Comparison of ENCODE assay signal across 22 cellular contexts in genomic region chr6:17299222-17299621, GRCh38. TPM values are rescaled to one million over a fixed set of nuclear protein-coding genes. Genes with fewer than 3 reads are reported as not detected.
DNase-seq lines count a peak whose midpoint lies in the region; ATAC-seq, FAIRE-seq and TF ChIP-seq lines count a peak whose summit lies in the region.
"Had no signal": no experiment of that assay in that cellular context is flagged by ENCODE, and none has a peak within 500 bp of the region (broad histone marks: within the 10 kb centered on the region; RNA-seq: fewer than 3 reads in every experiment).

No MANE protein-coding gene starts in this region.

- TF ChIP-seq CTCF in right atrium auricular region (IDR thresholded peaks at IDR 0.05): no peak
- no peak for TF ChIP-seq CTCF in chondrocyte (IDR thresholded peaks at IDR 0.05)
- no peak for TF ChIP-seq CTCF in gastrocnemius medialis (IDR thresholded peaks at IDR 0.05 in 4 of 5, conservative IDR thresholded peaks at IDR 0.05 in 1 of 5)

- no peak for FAIRE-seq in H54 (lab: Jason Lieb, UNC)
- FAIRE-seq: GM12878, GM19239, H1 had no signal

- H3K36me3 ChIP-seq in right atrium auricular region (no peaks in the 10 kb centered on the region), gastrocnemius medialis (no peaks in the 10 kb centered on the region)
- H3K36me3 ChIP-seq: BLaER1 had no signal

- no peak for TF ChIP-seq POLR2A in gastrocnemius medialis (IDR thresholded peaks at IDR 0.05)
- no peak for TF ChIP-seq POLR2A in H54 (IDR thresholded peaks at IDR 0.05; ENCODE audit: low read depth, low read length)

- intact Hi-C loops in Right ventricle myocardium inferior (cut with DNase I) (no loop called here), gastrocnemius medialis (cut with DNase I; ENCODE audit: low total_unique reads) (no loop called here)

- H3K9me3 Mint-ChIP-seq in chondrocyte (ENCODE audit: low read depth): no peaks in the 10 kb centered on the region

- H3K9me3 ChIP-seq in right atrium auricular region (no peaks in the 10 kb centered on the region), gastrocnemius medialis (no peaks in the 10 kb centered on the region)
- H3K9me3 ChIP-seq: BLaER1, Caco-2 had no signal

- H3K4me3 Mint-ChIP-seq in chondrocyte (ENCODE audit: unreplicated experiment): no peak overlapping the region
- H3K4me3 Mint-ChIP-seq: B cell; CD4-positive, CD25-positive, alpha-beta regulatory T cell; CD8-positive, alpha-beta T cell; H9 had no signal

- H3K4me3 ChIP-seq in right atrium auricular region (no peak overlapping the region), gastrocnemius medialis (no peak overlapping the region)
- H3K4me3 ChIP-seq: BLaER1, GM12878, GM23248 had no signal

- peak overlapping the region; percentile 74 for H3K27ac Mint-ChIP-seq in chondrocyte (ENCODE audit: unreplicated experiment)
- H3K27ac Mint-ChIP-seq: B cell; CD4-positive, CD25-positive, alpha-beta regulatory T cell; CD8-positive, alpha-beta T cell; H9 had no signal

- H3K27me3 ChIP-seq in right atrium auricular region: no peaks in the 10 kb centered on the region
- no peaks in the 10 kb centered on the region for H3K27me3 ChIP-seq in gastrocnemius medialis
- H3K27me3 ChIP-seq: BLaER1 had no signal

- DNase-seq in right atrium auricular region (ENCODE audit: low spot score) (no peak), Right ventricle myocardium inferior (ENCODE audit: missing footprints) (no peak), chondrocyte (ENCODE audit: low spot score) (no peak), gastrocnemius medialis (no peak), H54 (ENCODE audit: insufficient read length, low spot score) (no peak), DMS53 treated with DMSO at 0.1 percent for 48 hours (lab: John Stamatoyannopoulos, UW; ENCODE audit: unreplicated experiment) (no peak)
- DNase-seq: Caco-2; CD4-positive, CD25-positive, alpha-beta regulatory T cell; CD8-positive, alpha-beta T cell; DMS153; DMS79; EL; GDM1; GM23248; H9 had no signal

- peak overlapping the region; percentile 57 to 77 for H3K27ac ChIP-seq in right atrium auricular region
- peak overlapping the region; percentile 93 to 100 (median 96) for H3K27ac ChIP-seq in gastrocnemius medialis
- H3K27ac ChIP-seq: BLaER1, C4-2B, GM23248 had no signal

- in situ Hi-C loops in gastrocnemius medialis (cut with MboI; ENCODE audit: low sequenced_read_pairs in 4 of 4): loop anchor here in 1 of 4 donors (25.0 kb wide), 1 partner anchor 188 kb away; no protein-coding TSS in a partner anchor

- H3K36me3 Mint-ChIP-seq in chondrocyte (ENCODE audit: low read depth): peaks cover 2% of the 10 kb centered on the region
- H3K36me3 Mint-ChIP-seq: CD4-positive, CD25-positive, alpha-beta regulatory T cell; CD8-positive, alpha-beta T cell had no signal

- ATAC-seq in Right ventricle myocardium inferior: no peak
- ATAC-seq in gastrocnemius medialis: no peak
- ATAC-seq: CD8-positive, alpha-beta T cell; GM12878; HCT116 had no signal

- no peaks in the 10 kb centered on the region for H3K27me3 Mint-ChIP-seq in chondrocyte (ENCODE audit: low read depth)
- H3K27me3 Mint-ChIP-seq: CD4-positive, CD25-positive, alpha-beta regulatory T cell had no signal

- H3K4me1 Mint-ChIP-seq in chondrocyte (ENCODE audit: low read depth): peaks cover 23% of the 10 kb centered on the region
- H3K4me1 Mint-ChIP-seq: B cell; CD4-positive, CD25-positive, alpha-beta regulatory T cell had no signal

- H3K4me1 ChIP-seq in right atrium auricular region (peaks cover 0 to 14% of the 10 kb centered on the region in 2 donors), gastrocnemius medialis (peaks cover 9 to 12% of the 10 kb centered on the region in 2 donors)
- H3K4me1 ChIP-seq: BLaER1, Caco-2 had no signal

RNA-seq across cellular contexts. Expression of gene RBM24, which starts 18.1 kb away (rescaled TPM):
- 100 to 1,000 TPM; 133 to 194 TPM for total RNA-seq in right atrium auricular region
- 181 TPM for total RNA-seq in Right ventricle myocardium inferior
- total RNA-seq in chondrocyte: 10.1 to 13.1 TPM (median 10.8 TPM) in 3 replicates
- 100 to 1,000 TPM in 3 of 4 donors, 10 to 100 TPM in 1; 74.9 to 375 (median 185) TPM for total RNA-seq in gastrocnemius medialis
- total RNA-seq: B cell; Caco-2; CD4-positive, CD25-positive, alpha-beta regulatory T cell had no signal
